8 cellular contexts compared by ENCODE assay signal in the genomic region with DNA sequence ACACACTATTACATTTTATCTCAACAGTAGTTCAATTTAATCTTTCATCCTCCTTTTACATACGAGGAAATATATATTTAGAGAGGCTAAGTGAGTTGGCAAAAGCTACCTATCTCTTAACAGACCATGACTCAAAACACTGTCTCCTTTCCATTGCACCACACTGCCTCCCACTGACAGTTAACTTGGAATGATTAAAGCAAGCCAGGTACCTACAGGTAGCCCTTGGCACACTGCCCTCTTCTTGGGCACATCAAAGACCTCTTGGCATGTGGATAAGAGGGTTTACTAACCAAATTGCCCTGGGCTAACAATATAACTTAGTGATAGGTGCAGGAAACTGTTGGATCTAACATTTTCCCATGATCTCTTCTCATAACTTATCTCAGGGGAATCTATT. TPM values are rescaled to one million over a fixed set of nuclear protein-coding genes. Genes with fewer than 3 reads are reported as not detected.
DNase-seq lines count a peak whose midpoint lies in the region; ATAC-seq and TF ChIP-seq lines count a peak whose summit lies in the region.

No MANE protein-coding gene starts in this region.

- H3K4me3 Mint-ChIP-seq in activated CD4-positive, alpha-beta memory T cell treated with anti-CD3 and anti-CD28 coated beads for 36 hours = peak overlapping the region; percentile 44

- peak; percentile 38 for DNase-seq in activated CD4-positive, alpha-beta memory T cell treated with anti-CD3 and anti-CD28 coated beads for 36 hours
- peak; percentile 45 for DNase-seq in left lobe of liver (ENCODE audit: low spot score)

- POLR2A ChIA-PET in activated CD4-positive, alpha-beta memory T cell treated with anti-CD3 and anti-CD28 coated beads for 36 hours (lab: Charles Lee) = no interaction called here

- H3K9me3 Mint-ChIP-seq in activated CD4-positive, alpha-beta memory T cell treated with anti-CD3 and anti-CD28 coated beads for 36 hours = no peaks in the 10 kb centered on the region

- H3K36me3 Mint-ChIP-seq in activated CD4-positive, alpha-beta memory T cell treated with anti-CD3 and anti-CD28 coated beads for 36 hours = peaks cover 2% of the 10 kb centered on the region

- intact Hi-C loops in activated CD4-positive, alpha-beta memory T cell treated with anti-CD3 and anti-CD28 coated beads for 36 hours (cut with micrococcal nuclease) = loop anchor here (1.0 kb wide), 1 partner anchor 44 kb away; no protein-coding TSS in a partner anchor

- CTCF ChIA-PET in activated CD4-positive, alpha-beta memory T cell treated with anti-CD3 and anti-CD28 coated beads for 36 hours (lab: Charles Lee) = interaction anchor here (0.8 to 2.2 kb wide), 3 partner anchors 9 to 64 kb away, joined by 3 to 7 read pairs (median 3); no protein-coding TSS in a partner anchor

- peaks cover 51% of the 10 kb centered on the region for H3K4me1 Mint-ChIP-seq in activated CD4-positive, alpha-beta memory T cell treated with anti-CD3 and anti-CD28 coated beads for 36 hours (ENCODE audit: low read depth)

- H3K27me3 Mint-ChIP-seq in activated CD4-positive, alpha-beta memory T cell treated with anti-CD3 and anti-CD28 coated beads for 36 hours = no peaks in the 10 kb centered on the region

- peak overlapping the region; percentile 84 for H3K27ac Mint-ChIP-seq in activated CD4-positive, alpha-beta memory T cell treated with anti-CD3 and anti-CD28 coated beads for 36 hours

- no peak overlapping the region for H3K27ac ChIP-seq in C4-2B

- peak; percentile 21 for TF ChIP-seq CTCF in C4-2B (conservative IDR thresholded peaks at IDR 0.05)

- ATAC-seq in GM21529 (IDR thresholded peaks at IDR 0.05; ENCODE audit: unreplicated experiment) = peak; percentile 10
- ATAC-seq in left lobe of liver = no peak
- no peak for ATAC-seq in HG03135 (IDR thresholded peaks at IDR 0.05; ENCODE audit: unreplicated experiment)
- ATAC-seq in GM21717 (IDR thresholded peaks at IDR 0.05; ENCODE audit: unreplicated experiment) = no peak
- ATAC-seq in HG03342 (IDR thresholded peaks at IDR 0.05; ENCODE audit: unreplicated experiment) = no peak
- no peak for ATAC-seq in HG03457 (IDR thresholded peaks at IDR 0.05; ENCODE audit: unreplicated experiment)

RNA-seq across cellular contexts. Expression of a gene that starts 1.9 kb away (rescaled TPM):
- 1 to 10 TPM; 5.1 to 5.2 TPM for total RNA-seq in activated CD4-positive, alpha-beta memory T cell treated with anti-CD3 and anti-CD28 coated beads for 36 hours
- total RNA-seq in left lobe of liver = 3.8 TPM

RNA-seq across cellular contexts. Expression of a gene that starts 4.7 kb away (rescaled TPM):
- 1 to 10 TPM; 6.6 to 7.2 TPM for total RNA-seq in activated CD4-positive, alpha-beta memory T cell treated with anti-CD3 and anti-CD28 coated beads for 36 hours
- total RNA-seq in left lobe of liver = 7.1 TPM

RNA-seq across cellular contexts. Expression of a gene that starts 49.5 kb away (rescaled TPM):
- 1 to 10 TPM; 3.1 to 4.3 TPM for total RNA-seq in activated CD4-positive, alpha-beta memory T cell treated with anti-CD3 and anti-CD28 coated beads for 36 hours
- 3.2 TPM for total RNA-seq in left lobe of liver
